In the genomic region with DNA sequence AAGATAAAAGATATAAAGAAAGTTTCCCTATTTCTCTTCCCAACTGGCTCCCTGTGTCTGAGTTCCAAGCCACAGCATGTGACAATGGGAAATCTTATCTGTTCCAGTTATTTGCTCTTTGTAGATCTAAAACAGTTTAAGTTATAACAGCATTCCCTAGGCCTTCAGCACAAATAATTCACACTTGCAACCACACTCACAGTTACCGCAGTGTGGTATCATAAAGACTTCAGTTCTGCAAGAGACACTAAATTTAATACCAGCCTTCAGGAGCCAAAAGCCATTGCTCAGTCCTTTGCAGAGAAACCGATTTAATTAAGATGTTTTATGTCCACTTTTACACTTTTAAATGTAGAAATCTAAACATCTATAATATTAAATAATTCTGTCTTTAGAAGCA, we compare ENCODE assay signal across 12 cellular contexts.
A peak's percentile ranks its signal among the peaks of the same experiment; 100 is the strongest.
DNase-seq lines count a peak whose midpoint lies in the region; ATAC-seq and TF ChIP-seq lines count a peak whose summit lies in the region.
"Had no signal": no experiment of that assay in that cellular context is flagged by ENCODE, and none has a peak within 500 bp of the region (broad histone marks: within the 10 kb centered on the region; RNA-seq: fewer than 3 reads in every experiment).

No MANE protein-coding gene starts in this region.

- WGBS in adipose tissue, 3 donors: 89 to 93% (median 91%) methylated on average over 2 of the region's 2 CpGs

- DNase-seq in left ventricle myocardium inferior (no peak), right atrium auricular region (ENCODE audit: low spot score) (no peak), left kidney (ENCODE audit: low read depth, low spot score) (peak; percentile 10), NCI-H524 treated with DMSO at 0.1 percent for 48 hours (lab: John Stamatoyannopoulos, UW) (no peak)
- DNase-seq: CD4-positive, alpha-beta memory T cell; DND-41; GF-D8; GOT3; H9 had no signal

- H3K27ac ChIP-seq in left ventricle myocardium inferior (replicated peaks): peak overlapping the region; percentile 84
- H3K27ac ChIP-seq in right atrium auricular region: peak overlapping the region in 1 of 2 donors; percentile 48
- peak overlapping the region; percentile 38 for H3K27ac ChIP-seq in adipose tissue (ENCODE audit: low read depth, low read length)

- no peak overlapping the region for H3K4me3 ChIP-seq in left ventricle myocardium inferior
- H3K4me3 ChIP-seq in right atrium auricular region: no peak overlapping the region

- no peaks in the 10 kb centered on the region for H3K27me3 ChIP-seq in left ventricle myocardium inferior (ENCODE audit: low read depth)
- H3K27me3 ChIP-seq in right atrium auricular region: no peaks in the 10 kb centered on the region

- H3K36me3 ChIP-seq in left ventricle myocardium inferior (no peaks in the 10 kb centered on the region), right atrium auricular region (no peaks in the 10 kb centered on the region)

- intact Hi-C loops in left ventricle myocardium inferior (cut with micrococcal nuclease): no loop called here

- H3K9me3 ChIP-seq in left ventricle myocardium inferior (replicated peaks): no peaks in the 10 kb centered on the region
- no peaks in the 10 kb centered on the region for H3K9me3 ChIP-seq in right atrium auricular region

- TF ChIP-seq CTCF in left ventricle myocardium inferior (IDR thresholded peaks at IDR 0.05; ENCODE audit: borderline replicate concordance) (no peak), right atrium auricular region (IDR thresholded peaks at IDR 0.05) (no peak)

- ATAC-seq in GM18870 (IDR thresholded peaks at IDR 0.05; ENCODE audit: unreplicated experiment): no peak
- ATAC-seq in GM18858 (IDR thresholded peaks at IDR 0.05; ENCODE audit: unreplicated experiment): no peak

- peaks cover 36% of the 10 kb centered on the region for H3K4me1 ChIP-seq in left ventricle myocardium inferior
- peaks cover 0 to 17% of the 10 kb centered on the region in 2 donors for H3K4me1 ChIP-seq in right atrium auricular region
